Comparison of ENCODE assay signal across 21 cellular contexts in genomic region chr16:22627043-22627442, GRCh38.
"Had no signal": no experiment of that assay in that cellular context is flagged by ENCODE, and none has a peak within 500 bp of the region (broad histone marks: within the 10 kb centered on the region; RNA-seq: fewer than 3 reads in every experiment).

No MANE protein-coding gene starts in this region.

- H3K4me1 Mint-ChIP-seq: activated CD4-positive, alpha-beta T cell treated with anti-CD3 and anti-CD28 coated beads, Interleukin-2, amount 10 ng/mL, durations not matched to agents 7 days and 5 days; activated naive CD4-positive, alpha-beta T cell treated with anti-CD3 and anti-CD28 coated beads, Interleukin-2, amount 10 ng/mL, durations not matched to agents 7 days and 5 days; activated naive CD8-positive, alpha-beta T cell treated with anti-CD3 and anti-CD28 coated beads for 36 hours had no signal

- H3K27ac Mint-ChIP-seq: activated CD4-positive, alpha-beta memory T cell treated with anti-CD3 and anti-CD28 coated beads for 36 hours; activated CD4-positive, alpha-beta T cell treated with anti-CD3 and anti-CD28 coated beads, Interleukin-2, amount 10 ng/mL, durations not matched to agents 7 days and 5 days; activated naive CD4-positive, alpha-beta T cell treated with anti-CD3 and anti-CD28 coated beads, Interleukin-2, amount 10 ng/mL, durations not matched to agents 7 days and 5 days; activated naive CD8-positive, alpha-beta T cell treated with anti-CD3 and anti-CD28 coated beads for 36 hours; activated T-cell treated with anti-CD3 and anti-CD28 coated beads, Interleukin-2, amount 50 U/mL, for 72 hours; activated T-helper 2 cell treated with anti-CD3 and anti-CD28 coated beads, Interferon-gamma antibody, Interleukin-2, Interleukin-4, amounts not matched to agents 10 μg/mL and 5 μg/mL and 100 μg/mL, durations not matched to agents 14 hours and 24 hours and 36 hours had no signal

- H3K27me3 Mint-ChIP-seq: activated CD4-positive, alpha-beta memory T cell treated with anti-CD3 and anti-CD28 coated beads for 36 hours; activated CD4-positive, alpha-beta T cell treated with anti-CD3 and anti-CD28 coated beads, Interleukin-2, amount 10 ng/mL, durations not matched to agents 7 days and 5 days; activated naive CD4-positive, alpha-beta T cell treated with anti-CD3 and anti-CD28 coated beads, Interleukin-2, amount 10 ng/mL, durations not matched to agents 7 days and 5 days; activated naive CD8-positive, alpha-beta T cell treated with anti-CD3 and anti-CD28 coated beads for 36 hours had no signal

- H3K36me3 Mint-ChIP-seq: activated CD4-positive, alpha-beta memory T cell treated with anti-CD3 and anti-CD28 coated beads for 36 hours; activated naive CD4-positive, alpha-beta T cell treated with anti-CD3 and anti-CD28 coated beads, Interleukin-2, amount 10 ng/mL, durations not matched to agents 7 days and 5 days; activated naive CD8-positive, alpha-beta T cell treated with anti-CD3 and anti-CD28 coated beads for 36 hours had no signal

- ATAC-seq: activated T-cell treated with anti-CD3 and anti-CD28 coated beads, Interleukin-2, amount 50 U/mL, for 72 hours; Right ventricle myocardium inferior had no signal

- H3K27ac ChIP-seq: KMS-11, VCaP had no signal

- H3K9me2 ChIP-seq: SK-N-SH had no signal

- H3K4me2 ChIP-seq: KMS-11, SK-N-SH had no signal

- H3K4me3 Mint-ChIP-seq: activated CD4-positive, alpha-beta memory T cell treated with anti-CD3 and anti-CD28 coated beads for 36 hours; activated CD4-positive, alpha-beta T cell treated with anti-CD3 and anti-CD28 coated beads, Interleukin-2, amount 10 ng/mL, durations not matched to agents 7 days and 5 days; activated naive CD4-positive, alpha-beta T cell treated with anti-CD3 and anti-CD28 coated beads, Interleukin-2, amount 10 ng/mL, durations not matched to agents 7 days and 5 days; activated naive CD8-positive, alpha-beta T cell treated with anti-CD3 and anti-CD28 coated beads for 36 hours; activated T-cell treated with anti-CD3 and anti-CD28 coated beads, Interleukin-2, amount 50 U/mL, for 72 hours had no signal

- DNase-seq: activated CD4-positive, alpha-beta memory T cell treated with anti-CD3 and anti-CD28 coated beads for 36 hours; activated CD4-positive, alpha-beta T cell treated with anti-CD3 and anti-CD28 coated beads, Interleukin-2, amount 10 ng/mL, durations not matched to agents 7 days and 5 days; activated CD4-positive, CD25-positive, alpha-beta regulatory T cell; activated gamma-delta T cell treated with Interleukin-2 at 50 U/mL for 16 hours; activated naive CD4-positive, alpha-beta T cell treated with anti-CD3 and anti-CD28 coated beads, Interleukin-2, amount 10 ng/mL, durations not matched to agents 7 days and 5 days; activated naive CD8-positive, alpha-beta T cell treated with anti-CD3 and anti-CD28 coated beads for 36 hours; activated T-cell treated with anti-CD3 and anti-CD28 coated beads, Interleukin-2, amount 50 U/mL, for 72 hours; cerebellar nuclear complex; NCI-H146; NCI-H187 treated with DMSO at 0.1 percent for 48 hours; NCI-H2107; NCI-H2171 treated with DMSO at 0.1 percent for 48 hours; NCI-H345; NCI-H510A; NCI-H69; SK-N-SH; T-helper 1 cell had no signal

- H3K9me3 Mint-ChIP-seq: activated CD4-positive, alpha-beta memory T cell treated with anti-CD3 and anti-CD28 coated beads for 36 hours; activated CD4-positive, alpha-beta T cell treated with anti-CD3 and anti-CD28 coated beads, Interleukin-2, amount 10 ng/mL, durations not matched to agents 7 days and 5 days; activated naive CD4-positive, alpha-beta T cell treated with anti-CD3 and anti-CD28 coated beads, Interleukin-2, amount 10 ng/mL, durations not matched to agents 7 days and 5 days; activated naive CD8-positive, alpha-beta T cell treated with anti-CD3 and anti-CD28 coated beads for 36 hours; activated T-cell treated with anti-CD3 and anti-CD28 coated beads, Interleukin-2, amount 50 U/mL, for 72 hours; activated T-helper 2 cell treated with anti-CD3 and anti-CD28 coated beads, Interferon-gamma antibody, Interleukin-2, Interleukin-4, amounts not matched to agents 10 μg/mL and 5 μg/mL and 100 μg/mL, durations not matched to agents 14 hours and 24 hours and 36 hours had no signal
